10 cellular contexts compared by ENCODE assay signal in genomic region chr3:188348445-188349244, GRCh38.
DNase-seq lines count a peak whose midpoint lies in the region; ATAC-seq and TF ChIP-seq lines count a peak whose summit lies in the region.
"Had no signal": no experiment of that assay in that cellular context is flagged by ENCODE, and none has a peak within 500 bp of the region (broad histone marks: within the 10 kb centered on the region; RNA-seq: fewer than 3 reads in every experiment).

No MANE protein-coding gene starts in this region.

- 53% methylated on average over 7 of the region's 7 CpGs for WGBS in hepatocyte (ENCODE audit: low lambda C conversion rate, missing lambda C conversion rate)

- no peak overlapping the region for H2AFZ ChIP-seq in hepatocyte

- intact Hi-C loops in ascending aorta (cut with DNase I) = loop anchor here (5.0 kb wide), 1 partner anchor 606 kb away; no protein-coding TSS in a partner anchor

- no peaks in the 10 kb centered on the region for H3K9me3 Mint-ChIP-seq in natural killer cell treated with Interleukin-12 subunit alpha and Interleukin-12 subunit beta and Interleukin-15 and Interleukin-18, amount 100 ng/mL, for 72 hours
- H3K9me3 Mint-ChIP-seq: H9; stimulated activated effector memory CD8-positive, alpha-beta T cell treated with anti-CD3 and anti-CD28 coated beads, Interleukin-12 subunit alpha, Interleukin-12 subunit beta, amount 100 ng/mL, for 72 hours had no signal

- peak; percentile 87 for DNase-seq in HK-2 (ENCODE audit: unreplicated experiment)
- peak in 1 of 2 donors; percentile 87 for DNase-seq in ascending aorta (ENCODE audit: low spot score in 2 of 2)
- DNase-seq in hepatocyte (ENCODE audit: low spot score) = peak; percentile 84
- DNase-seq in stromal cell of bone marrow (ENCODE audit: low read depth) = peak; percentile 90
- no peak for DNase-seq in NCI-H1048 (lab: John Stamatoyannopoulos, UW)
- no peak for DNase-seq in natural killer cell treated with Interleukin-12 subunit alpha and Interleukin-12 subunit beta and Interleukin-15 and Interleukin-18, amount 100 ng/mL, for 72 hours (ENCODE audit: low spot score)
- DNase-seq in NCI-H446 (lab: John Stamatoyannopoulos, UW) = no peak

- peak overlapping the region in 1 of 2 donors; percentile 16 for H3K4me3 ChIP-seq in ascending aorta
- H3K4me3 ChIP-seq in hepatocyte = no peak overlapping the region

- no peaks in the 10 kb centered on the region for H4K20me1 ChIP-seq in hepatocyte (ENCODE audit: insufficient read depth, poor library complexity, severe bottlenecking)

- H3K4me1 Mint-ChIP-seq in natural killer cell treated with Interleukin-12 subunit alpha and Interleukin-12 subunit beta and Interleukin-15 and Interleukin-18, amount 100 ng/mL, for 72 hours (ENCODE audit: low read depth in 2 of 2) = peaks cover 4 to 20% of the 10 kb centered on the region in 2 donors

- no peak for ATAC-seq in natural killer cell treated with Interleukin-12 subunit alpha and Interleukin-12 subunit beta and Interleukin-15 and Interleukin-18, amount 100 ng/mL, for 72 hours
- no peak for ATAC-seq in HG03469 (IDR thresholded peaks at IDR 0.05; ENCODE audit: unreplicated experiment)
- ATAC-seq: stimulated activated effector memory CD8-positive, alpha-beta T cell treated with anti-CD3 and anti-CD28 coated beads, Interleukin-12 subunit alpha, Interleukin-12 subunit beta, amount 100 ng/mL, for 72 hours had no signal

- H3K4me2 ChIP-seq in hepatocyte = peak overlapping the region; percentile 14

- no peaks in the 10 kb centered on the region for H3K27me3 ChIP-seq in ascending aorta
- no peaks in the 10 kb centered on the region for H3K27me3 ChIP-seq in hepatocyte

- H3K4me1 ChIP-seq in ascending aorta (peaks cover 20 to 69% of the 10 kb centered on the region in 2 donors), hepatocyte (ENCODE audit: insufficient read depth) (peaks cover 36% of the 10 kb centered on the region)

- no peaks in the 10 kb centered on the region for H3K36me3 Mint-ChIP-seq in natural killer cell treated with Interleukin-12 subunit alpha and Interleukin-12 subunit beta and Interleukin-15 and Interleukin-18, amount 100 ng/mL, for 72 hours
- H3K36me3 Mint-ChIP-seq: stimulated activated effector memory CD8-positive, alpha-beta T cell treated with anti-CD3 and anti-CD28 coated beads, Interleukin-12 subunit alpha, Interleukin-12 subunit beta, amount 100 ng/mL, for 72 hours had no signal

- H3K9me2 ChIP-seq in hepatocyte (replicated peaks; ENCODE audit: insufficient read depth) = no peaks in the 10 kb centered on the region

- H3K27ac Mint-ChIP-seq in natural killer cell treated with Interleukin-12 subunit alpha and Interleukin-12 subunit beta and Interleukin-15 and Interleukin-18, amount 100 ng/mL, for 72 hours = no peak overlapping the region
- H3K27ac Mint-ChIP-seq: stimulated activated effector memory CD8-positive, alpha-beta T cell treated with anti-CD3 and anti-CD28 coated beads, Interleukin-12 subunit alpha, Interleukin-12 subunit beta, amount 100 ng/mL, for 72 hours had no signal

- H3K27ac ChIP-seq in ascending aorta (peak overlapping the region; percentile 45 to 64), hepatocyte (peak overlapping the region; percentile 81)

- TF ChIP-seq CTCF in ascending aorta (IDR thresholded peaks at IDR 0.05) = no peak
- TF ChIP-seq CTCF in hepatocyte (IDR thresholded peaks at IDR 0.05; ENCODE audit: poor library complexity) = no peak

- H3K36me3 ChIP-seq in ascending aorta (peaks cover 2 to 3% of the 10 kb centered on the region in 2 donors), hepatocyte (replicated peaks; ENCODE audit: insufficient read depth, low read depth) (no peaks in the 10 kb centered on the region)

- peaks cover 0 to 3% of the 10 kb centered on the region in 2 donors for H3K27me3 Mint-ChIP-seq in natural killer cell treated with Interleukin-12 subunit alpha and Interleukin-12 subunit beta and Interleukin-15 and Interleukin-18, amount 100 ng/mL, for 72 hours

- peaks cover 47% of the 10 kb centered on the region for H3K79me2 ChIP-seq in hepatocyte

- no peak overlapping the region for H3K4me3 Mint-ChIP-seq in natural killer cell treated with Interleukin-12 subunit alpha and Interleukin-12 subunit beta and Interleukin-15 and Interleukin-18, amount 100 ng/mL, for 72 hours
- H3K4me3 Mint-ChIP-seq: H9; stimulated activated effector memory CD8-positive, alpha-beta T cell treated with anti-CD3 and anti-CD28 coated beads, Interleukin-12 subunit alpha, Interleukin-12 subunit beta, amount 100 ng/mL, for 72 hours had no signal

- no peaks in the 10 kb centered on the region for H3K9me3 ChIP-seq in ascending aorta
- H3K9me3 ChIP-seq in hepatocyte (ENCODE audit: low read depth) = no peaks in the 10 kb centered on the region

Comparison
In these comparisons a context has a peak if more than half of its experiments do, and no peak if none do; other contexts are left out.
1. DNase-seq: peak in HK-2 (single experiment), hepatocyte (single experiment) and stromal cell of bone marrow (single experiment); none in NCI-H1048 (single experiment), natural killer cell treated with Interleukin-12 subunit alpha and Interleukin-12 subunit beta and Interleukin-15 and Interleukin-18, amount 100 ng/mL, for 72 hours (single experiment) and NCI-H446 (0 of 2).